In the genomic region with DNA sequence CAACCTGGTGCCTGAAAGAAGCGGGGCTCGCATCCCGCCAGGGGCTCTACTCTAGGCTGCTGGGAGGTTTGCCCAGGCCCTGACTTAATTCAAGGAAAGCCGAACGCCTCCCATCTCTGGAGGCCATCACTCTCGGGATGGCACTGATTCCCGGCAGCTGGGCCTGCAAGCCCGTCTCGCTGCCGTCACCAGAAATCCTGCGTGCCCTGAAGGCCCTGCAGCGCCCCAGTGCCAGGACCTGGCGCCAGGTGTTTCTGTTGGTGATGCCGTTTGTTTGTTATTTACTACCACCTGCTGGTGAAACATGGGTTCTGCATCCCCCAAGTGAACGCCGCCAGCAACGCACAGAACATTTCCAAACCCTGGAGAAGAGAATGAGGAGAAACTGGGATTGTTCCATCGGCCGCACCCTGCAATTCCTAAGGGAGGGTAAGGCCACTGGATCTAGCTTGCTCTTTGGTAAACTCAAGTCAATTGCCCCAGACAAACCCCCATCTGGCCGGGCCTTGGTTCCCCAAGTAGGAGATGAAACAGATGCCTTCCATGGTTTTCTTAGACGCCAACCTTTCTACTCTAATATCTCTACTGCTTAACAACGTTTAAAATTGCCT, we compare ENCODE assay signal across 8 cellular contexts.
DNase-seq lines count a peak whose midpoint lies in the region; ATAC-seq and TF ChIP-seq lines count a peak whose summit lies in the region.

No MANE protein-coding gene starts in this region.

- H3K27ac Mint-ChIP-seq in memory B cell, result no peak overlapping the region

- ATAC-seq in memory B cell (ENCODE audit: low read depth) (peak; percentile 89), GM19455 (IDR thresholded peaks at IDR 0.05; ENCODE audit: unreplicated experiment) (no peak)

- no peak overlapping the region for H3K27ac ChIP-seq in effector memory CD4-positive, alpha-beta T cell (ENCODE audit: insufficient read depth, low read length, poor library complexity, severe bottlenecking)

- H3K36me3 Mint-ChIP-seq in memory B cell, result no peaks in the 10 kb centered on the region

- H3K9me3 ChIP-seq in effector memory CD4-positive, alpha-beta T cell (ENCODE audit: control insufficient read depth, low read length), result no peaks in the 10 kb centered on the region

- peaks cover 5% of the 10 kb centered on the region for H3K27me3 Mint-ChIP-seq in memory B cell

- H3K4me1 ChIP-seq in effector memory CD4-positive, alpha-beta T cell (ENCODE audit: control insufficient read depth, insufficient read depth, low read length, poor library complexity, severe bottlenecking), result no peaks in the 10 kb centered on the region

- TF ChIP-seq CTCF in BJ (IDR thresholded peaks at IDR 0.05; ENCODE audit: insufficient read depth, low read depth, low read length) (peak; percentile 81), HFF-Myc (IDR thresholded peaks at IDR 0.05; ENCODE audit: low read depth, low read length, missing control alignments) (peak; percentile 77)

- no peaks in the 10 kb centered on the region for H3K9me3 Mint-ChIP-seq in memory B cell

- H3K27me3 ChIP-seq in BJ (ENCODE audit: control insufficient read depth, insufficient read depth, low read length), result peaks cover 14% of the 10 kb centered on the region
- H3K27me3 ChIP-seq in effector memory CD4-positive, alpha-beta T cell (replicated peaks; ENCODE audit: control insufficient read depth, insufficient read depth, low read length, poor library complexity, severe bottlenecking), result peaks cover 6% of the 10 kb centered on the region

- peaks cover 5% of the 10 kb centered on the region for H3K4me1 Mint-ChIP-seq in memory B cell

- no peak overlapping the region for H3K4me3 ChIP-seq in BJ (ENCODE audit: low read depth, low read length)
- H3K4me3 ChIP-seq in HFF-Myc (replicated peaks; ENCODE audit: low read depth, low read length), result no peak overlapping the region
- H3K4me3 ChIP-seq in effector memory CD4-positive, alpha-beta T cell (ENCODE audit: insufficient read depth, low read depth, low read length, poor library complexity, severe bottlenecking), result no peak overlapping the region

- peak; percentile 2 for DNase-seq in BJ (ENCODE audit: low read depth)
- peak; percentile 49 for DNase-seq in HFF-Myc (ENCODE audit: extremely low read depth, low read depth)
- peak; percentile 83 for DNase-seq in NCI-H774 (lab: John Stamatoyannopoulos, UW)
- DNase-seq in activated CD8-positive, alpha-beta memory T cell treated with anti-CD3 and anti-CD28 coated beads for 1 hour (ENCODE audit: extremely low read depth in 1 of 2, low read depth in 1 of 2), result peak; percentile 16 to 38
- DNase-seq in effector memory CD4-positive, alpha-beta T cell, result peak; percentile 36 to 48 (median 39)
- DNase-seq in memory B cell (ENCODE audit: low spot score in 2 of 2), result peak; percentile 53 to 56
- DNase-seq in stimulated activated CD4-positive, alpha-beta T cell treated with anti-CD3 and anti-CD28 coated beads, TNF-alpha, amount 100 ng/mL, for 48 hours (ENCODE audit: low read depth in 3 of 3), result peak; percentile 38 to 49 (median 46)

- H3K4me3 Mint-ChIP-seq in memory B cell, result no peak overlapping the region

- POLR2A ChIA-PET in BJ (lab: Charles Lee), result no interaction called here

- CTCF ChIA-PET in BJ (lab: Yijun Ruan, JAX), result interaction anchor here (0.6 to 4.0 kb wide), 10 partner anchors 9 to 388 kb away, joined by 3 to 34 read pairs (median 3); no protein-coding TSS in a partner anchor

- H3K36me3 ChIP-seq in BJ (ENCODE audit: control insufficient read depth, insufficient read depth, low read length), result no peaks in the 10 kb centered on the region
- no peaks in the 10 kb centered on the region for H3K36me3 ChIP-seq in effector memory CD4-positive, alpha-beta T cell (ENCODE audit: control insufficient read depth, insufficient read depth, low read length)

Comparison
In these comparisons a context has a peak if more than half of its experiments do, and no peak if none do; other contexts are left out.
1. DNase-seq: peak in every context shown above with its lines; median percentile 83 in NCI-H774; 54 in memory B cell; 49 in HFF-Myc; 46 in stimulated activated CD4-positive, alpha-beta T cell treated with anti-CD3 and anti-CD28 coated beads, TNF-alpha, amount 100 ng/mL, for 48 hours; 39 in effector memory CD4-positive, alpha-beta T cell; 27 in activated CD8-positive, alpha-beta memory T cell treated with anti-CD3 and anti-CD28 coated beads for 1 hour; 2 in BJ.